22 cellular contexts compared by ENCODE assay signal in the genomic region with DNA sequence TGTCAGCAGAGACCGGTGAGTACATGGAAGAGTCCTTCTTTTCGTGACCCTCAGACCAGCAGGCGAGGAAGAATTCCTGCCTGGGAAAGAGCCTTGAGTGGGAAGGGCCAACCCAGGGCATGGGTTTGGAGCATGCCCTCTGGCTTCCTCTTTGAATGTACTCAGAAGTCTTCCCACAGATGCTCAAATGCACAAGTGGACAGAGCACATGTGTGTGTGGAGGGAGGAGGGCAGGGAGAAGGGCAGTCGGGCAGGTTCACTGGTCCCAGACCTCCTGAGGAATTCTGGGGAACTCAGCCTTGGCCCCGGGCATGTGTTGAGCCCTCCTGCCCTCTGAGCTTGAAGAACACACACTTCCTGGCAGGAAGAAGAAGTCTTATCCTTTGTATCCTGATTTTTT.
"Had no signal": no experiment of that assay in that cellular context is flagged by ENCODE, and none has a peak within 500 bp of the region (broad histone marks: within the 10 kb centered on the region; RNA-seq: fewer than 3 reads in every experiment).

No MANE protein-coding gene starts in this region.

- H3K27ac ChIP-seq: HL-60, KMS-11, SJSA1, SK-N-MC had no signal

- H3K36me3 ChIP-seq: SJSA1 had no signal

- H3K27me3 ChIP-seq: SJSA1 had no signal

- DNase-seq: Kasumi-1, MM.1S, NCI-H1092 treated with DMSO at 0.1 percent for 48 hours, NCI-H1436, NCI-H187, NCI-H2029, NCI-H2081 treated with DMSO at 0.1 percent for 48 hours, NCI-H2171, NCI-H226, NCI-H446, NCI-H510A, NCI-H524 treated with DMSO at 0.1 percent for 48 hours, NCI-H69, NCI-H774, Right ventricle myocardium superior, RPMI8226, SIG-M5 had no signal

- H3K9me3 ChIP-seq: SJSA1 had no signal

- H3K4me1 ChIP-seq: SJSA1 had no signal

- H3K9ac ChIP-seq: KMS-11 had no signal

- H3K4me3 ChIP-seq: K562, SJSA1, SK-N-MC had no signal

- H3K4me2 ChIP-seq: KMS-11 had no signal
